Comparison of ENCODE assay signal across 17 cellular contexts in genomic region chr13:23770428-23770827, GRCh38.
A peak's percentile ranks its signal among the peaks of the same experiment; 100 is the strongest.
DNase-seq lines count a peak whose midpoint lies in the region; ATAC-seq and TF ChIP-seq lines count a peak whose summit lies in the region.
"Had no signal": no experiment of that assay in that cellular context is flagged by ENCODE, and none has a peak within 500 bp of the region (broad histone marks: within the 10 kb centered on the region; RNA-seq: fewer than 3 reads in every experiment).

No MANE protein-coding gene starts in this region.

- peak overlapping the region in 2 of 3 experiments; percentile 47 to 73 for H3K27ac Mint-ChIP-seq in nephron

- no peak overlapping the region for H3K4me3 Mint-ChIP-seq in nephron
- H3K4me3 Mint-ChIP-seq: CD4-positive, CD25-positive, alpha-beta regulatory T cell had no signal

- no peak for TF ChIP-seq POLR2A in NB4 (IDR thresholded peaks at IDR 0.05; ENCODE audit: extremely low read depth, insufficient read length)

- TF ChIP-seq CTCF in GM12872 (IDR thresholded peaks at IDR 0.05; ENCODE audit: insufficient read depth, low read depth, low read length) (peak; percentile 10; the same call in 1 of the 3 replicates), NB4 (IDR thresholded peaks at IDR 0.05; ENCODE audit: low read depth, low read length) (no peak), nephron (IDR thresholded peaks at IDR 0.05; ENCODE audit: unreplicated experiment in 3 of 3) (no peak)

- no peak for ATAC-seq in HG03460 (IDR thresholded peaks at IDR 0.05; ENCODE audit: unreplicated experiment)

- no peaks in the 10 kb centered on the region for H3K27me3 Mint-ChIP-seq in nephron (ENCODE audit: low read depth)
- H3K27me3 Mint-ChIP-seq: CD4-positive, CD25-positive, alpha-beta regulatory T cell had no signal

- peak; percentile 4 for DNase-seq in NB4 (ENCODE audit: low read depth)
- no peak for DNase-seq in epithelial cell of prostate (ENCODE audit: low read depth, low spot score)
- no peak for DNase-seq in effector CD4-positive, alpha-beta T cell
- no peak for DNase-seq in HuH-7 (ENCODE audit: low spot score)
- no peak for DNase-seq in T-helper 1 cell
- DNase-seq: CD4-positive, CD25-positive, alpha-beta regulatory T cell; DMS79; HCEC 1CT; NCI-H1436 treated with DMSO at 0.1 percent for 48 hours; NCI-H2081; NCI-H226; NCI-H526 treated with DMSO at 0.1 percent for 48 hours; Peyer's patch; SHP77 treated with DMSO at 0.1 percent for 48 hours had no signal

- no peaks in the 10 kb centered on the region for H3K36me3 Mint-ChIP-seq in nephron (ENCODE audit: low read depth)

- H3K9me3 Mint-ChIP-seq in nephron: no peaks in the 10 kb centered on the region
- H3K9me3 Mint-ChIP-seq: CD4-positive, CD25-positive, alpha-beta regulatory T cell had no signal

- peaks cover 22% of the 10 kb centered on the region for H3K4me1 Mint-ChIP-seq in nephron

- peak overlapping the region; percentile 93 for H3K27ac ChIP-seq in epithelial cell of prostate
- H3K27ac ChIP-seq: Peyer's patch had no signal

- H3K4me3 ChIP-seq in NB4 (ENCODE audit: low read depth, low read length): no peak overlapping the region
- H3K4me3 ChIP-seq: Peyer's patch had no signal
